Comparison of ENCODE assay signal across 10 cellular contexts in the genomic region with DNA sequence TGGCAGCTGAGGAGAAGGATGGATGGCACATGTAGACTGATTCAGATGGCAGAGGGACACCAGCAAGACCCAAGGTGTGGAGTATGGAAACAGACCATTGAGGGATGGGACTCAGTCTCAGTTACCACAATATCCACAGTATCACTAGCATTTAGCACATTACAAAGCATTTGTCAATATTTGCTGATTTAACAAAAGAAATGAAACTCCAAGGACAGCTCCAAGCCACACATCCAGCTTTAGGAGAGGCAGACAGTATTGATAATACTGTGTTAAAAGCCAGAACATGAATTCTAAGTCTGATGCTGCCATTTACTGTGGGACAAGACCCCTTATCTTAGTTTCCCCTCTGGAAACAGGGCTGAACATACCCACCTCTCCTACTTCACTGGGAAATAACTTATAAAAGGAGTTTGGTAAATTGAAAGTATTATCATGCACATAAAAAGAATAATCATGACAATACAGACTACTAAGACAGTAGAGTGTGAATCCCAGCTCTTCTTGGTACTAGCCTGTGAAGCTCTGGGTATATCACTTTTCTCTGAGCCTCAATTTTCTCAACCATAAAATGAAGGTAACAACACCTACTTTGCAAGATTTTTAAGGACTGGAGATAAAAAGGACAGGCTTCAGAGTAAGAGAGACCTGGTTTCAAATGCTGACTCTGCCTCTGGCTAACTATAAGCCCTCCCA. TPM values are rescaled to one million over a fixed set of nuclear protein-coding genes. Genes with fewer than 3 reads are reported as not detected.
DNase-seq lines count a peak whose midpoint lies in the region; ATAC-seq, FAIRE-seq and TF ChIP-seq lines count a peak whose summit lies in the region.
"Had no signal": no experiment of that assay in that cellular context is flagged by ENCODE, and none has a peak within 500 bp of the region (broad histone marks: within the 10 kb centered on the region; RNA-seq: fewer than 3 reads in every experiment).

No MANE protein-coding gene starts in this region.

- no peaks in the 10 kb centered on the region for H3K27me3 ChIP-seq in lower lobe of right lung (ENCODE audit: low read depth)
- H3K27me3 ChIP-seq in tibial nerve: no peaks in the 10 kb centered on the region

- H3K9me3 Mint-ChIP-seq in activated T-cell treated with anti-CD3 and anti-CD28 coated beads, Interleukin-2, amount 50 U/mL, for 24 hours: no peaks in the 10 kb centered on the region
- H3K9me3 Mint-ChIP-seq in activated naive CD8-positive, alpha-beta T cell (ENCODE audit: low read depth): no peaks in the 10 kb centered on the region

- no peak for ATAC-seq in lower lobe of right lung

- no peak for FAIRE-seq in GM19239 (lab: Jason Lieb, UNC)
- FAIRE-seq: TTC549 had no signal

- H3K36me3 ChIP-seq in lower lobe of right lung (peaks cover 61% of the 10 kb centered on the region), tibial nerve (peaks cover 0 to 31% (median 0%) of the 10 kb centered on the region in 3 donors)

- H3K4me1 Mint-ChIP-seq in activated T-cell treated with anti-CD3 and anti-CD28 coated beads, Interleukin-2, amount 50 U/mL, for 24 hours (ENCODE audit: low read depth): peaks cover 93% of the 10 kb centered on the region
- H3K4me1 Mint-ChIP-seq in activated naive CD8-positive, alpha-beta T cell (ENCODE audit: low read depth): peaks cover 83% of the 10 kb centered on the region

- TF ChIP-seq CTCF in lower lobe of right lung (IDR thresholded peaks at IDR 0.05): no peak
- TF ChIP-seq CTCF in tibial nerve (IDR thresholded peaks at IDR 0.05): no peak

- peak overlapping the region; percentile 93 for H3K4me3 Mint-ChIP-seq in activated T-cell treated with anti-CD3 and anti-CD28 coated beads, Interleukin-2, amount 50 U/mL, for 24 hours
- peak overlapping the region; percentile 96 for H3K4me3 Mint-ChIP-seq in activated naive CD8-positive, alpha-beta T cell

- TF ChIP-seq POLR2A in tibial nerve (IDR thresholded peaks at IDR 0.05): no peak

- DNase-seq in activated T-cell treated with anti-CD3 and anti-CD28 coated beads, Interleukin-2, amount 50 U/mL, for 24 hours: no peak
- DNase-seq in activated T-cell treated with anti-CD3 and anti-CD28 coated beads, Interleukin-2, amount 50 U/mL, for 1 hour: no peak
- no peak for DNase-seq in lower lobe of right lung
- DNase-seq in tibial nerve (ENCODE audit: low spot score in 2 of 2): no peak
- no peak for DNase-seq in stimulated activated CD4-positive, alpha-beta T cell treated with anti-CD3 and anti-CD28 coated beads, Interleukin-1b, Interleukin-23, amount 100 ng/mL, for 48 hours
- no peak for DNase-seq in GM19239 (ENCODE audit: insufficient read length, low spot score)
- DNase-seq in dermis blood vessel endothelial cell: no peak
- DNase-seq: stimulated activated CD4-positive, alpha-beta T cell treated with anti-CD3 and anti-CD28 coated beads, Interleukin-2, amount 100 ng/mL, for 24 hours had no signal

- intact Hi-C loops in lower lobe of right lung (cut with DNase I): loop anchor here (10.0 kb wide), 1 partner anchor 47 kb away; no protein-coding TSS in a partner anchor

- H3K4me1 ChIP-seq in lower lobe of right lung (peaks cover 96% of the 10 kb centered on the region), tibial nerve (peaks cover 5 to 93% (median 80%) of the 10 kb centered on the region in 4 donors)

- peak overlapping the region; percentile 92 for H3K27ac Mint-ChIP-seq in activated T-cell treated with anti-CD3 and anti-CD28 coated beads, Interleukin-2, amount 50 U/mL, for 24 hours
- peak overlapping the region; percentile 99 for H3K27ac Mint-ChIP-seq in activated naive CD8-positive, alpha-beta T cell

- H3K9me3 ChIP-seq in lower lobe of right lung: no peaks in the 10 kb centered on the region
- no peaks in the 10 kb centered on the region for H3K9me3 ChIP-seq in tibial nerve

- H3K27me3 Mint-ChIP-seq in activated T-cell treated with anti-CD3 and anti-CD28 coated beads, Interleukin-2, amount 50 U/mL, for 24 hours: no peaks in the 10 kb centered on the region
- H3K27me3 Mint-ChIP-seq in activated naive CD8-positive, alpha-beta T cell: no peaks in the 10 kb centered on the region

- peak overlapping the region; percentile 93 for H3K27ac ChIP-seq in lower lobe of right lung
- peak overlapping the region; percentile 90 to 100 (median 100) for H3K27ac ChIP-seq in tibial nerve

- peaks cover 100% of the 10 kb centered on the region for H3K36me3 Mint-ChIP-seq in activated T-cell treated with anti-CD3 and anti-CD28 coated beads, Interleukin-2, amount 50 U/mL, for 24 hours (ENCODE audit: low read depth)
- peaks cover 40% of the 10 kb centered on the region for H3K36me3 Mint-ChIP-seq in activated naive CD8-positive, alpha-beta T cell

- no peak for TF ChIP-seq EP300 in tibial nerve (IDR thresholded peaks at IDR 0.05)

- H3K4me3 ChIP-seq in lower lobe of right lung: no peak overlapping the region
- no peak overlapping the region for H3K4me3 ChIP-seq in tibial nerve

RNA-seq across cellular contexts. Expression of gene BCL2L1, which starts 11.1 kb away (rescaled TPM):
- total RNA-seq in lower lobe of right lung (126 TPM), tibial nerve (100 to 1,000 TPM; 105 to 138 (median 119) TPM), dermis blood vessel endothelial cell (46.1 and 62.9 TPM in 2 replicates)

RNA-seq across cellular contexts. Expression of gene TPX2, which starts 27.5 kb away (rescaled TPM):
- total RNA-seq in lower lobe of right lung: 1.9 TPM
- total RNA-seq in tibial nerve: 1 to 10 TPM in 1 of 4 donors, under 1 TPM in 3; 0.21 to 2.7 (median 0.40) TPM
- total RNA-seq in dermis blood vessel endothelial cell: 16.5 and 81.7 TPM in 2 replicates
